2 cellular contexts compared by ENCODE assay signal in genomic region chr2:113077921-113078320, GRCh38.
TF ChIP-seq lines count a peak whose summit lies in the region.

No MANE protein-coding gene starts in this region.

TF ChIP-seq in HCT116, 20 proteins besides CTCF, POLR2A, EP300 and RAD21:
- TF ChIP-seq JUND (IDR thresholded peaks at IDR 0.05): no peak
- TF ChIP-seq SRF (IDR thresholded peaks at IDR 0.05; ENCODE audit: low read depth): no peak
- TF ChIP-seq POLR2AphosphoS5 (IDR thresholded peaks at IDR 0.05; ENCODE audit: low read depth, low read length): no peak

TF ChIP-seq in HepG2, 621 proteins besides CTCF, POLR2A, EP300 and RAD21:
- TF ChIP-seq MLLT10 (CRISPR knock-in tag; IDR thresholded peaks at IDR 0.05) (no peak), FOSL2 (CRISPR knock-in tag; IDR thresholded peaks at IDR 0.05) (peak; percentile 17; the same call in 1 of the 2 replicates), MNT (IDR thresholded peaks at IDR 0.05) (peak; percentile 7; the same call in 1 of the 2 replicates), ZFP62 (CRISPR knock-in tag; IDR thresholded peaks at IDR 0.05) (no peak), CBX2 (IDR thresholded peaks at IDR 0.05; ENCODE audit: low read depth, low read length) (no peak), CBX2 (CRISPR knock-in tag; IDR thresholded peaks at IDR 0.05; ENCODE audit: low read depth) (no peak)
